11 cellular contexts compared by ENCODE assay signal in the genomic region with DNA sequence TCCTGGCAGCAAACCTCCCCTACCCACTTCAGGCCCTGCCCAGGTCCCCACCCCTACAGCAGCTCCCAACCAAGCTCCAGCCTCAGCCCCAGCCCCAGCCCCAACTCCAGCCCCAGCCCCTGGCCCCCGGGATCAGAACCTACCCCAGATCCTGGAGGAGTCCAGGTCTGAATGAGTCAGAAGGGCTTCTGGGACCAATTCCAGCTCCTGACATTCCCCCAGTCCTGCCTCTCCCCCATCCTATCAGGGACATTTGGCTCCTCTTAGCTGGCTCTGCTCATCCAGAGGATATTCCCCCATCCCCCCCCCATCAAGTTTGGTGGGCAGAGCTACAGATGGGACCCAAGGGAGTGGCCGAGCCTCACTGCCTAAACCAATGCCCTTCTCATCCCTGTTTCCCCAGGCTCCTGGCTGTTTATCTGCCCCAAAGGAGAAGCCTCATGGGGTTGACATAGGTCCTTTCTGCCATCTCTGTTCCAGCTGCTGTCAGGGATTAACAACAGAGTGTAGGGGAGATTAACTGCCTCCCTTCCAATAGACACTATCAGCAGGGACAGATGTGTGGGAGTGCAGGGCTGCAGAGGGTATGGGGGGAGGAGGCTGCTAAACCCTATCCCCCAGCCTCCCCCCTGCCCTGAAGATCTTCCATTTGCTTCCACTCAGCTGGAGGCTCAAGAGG. TPM values are rescaled to one million over a fixed set of nuclear protein-coding genes. Genes with fewer than 3 reads are reported as not detected.
DNase-seq lines count a peak whose midpoint lies in the region; ATAC-seq and TF ChIP-seq lines count a peak whose summit lies in the region.
"Had no signal": no experiment of that assay in that cellular context is flagged by ENCODE, and none has a peak within 500 bp of the region (broad histone marks: within the 10 kb centered on the region; RNA-seq: fewer than 3 reads in every experiment).

No MANE protein-coding gene starts in this region.

- H3K27ac Mint-ChIP-seq in neural progenitor cell (no peak overlapping the region), Calu3 (ENCODE audit: unreplicated experiment) (no peak overlapping the region)
- H3K27ac Mint-ChIP-seq in CD8-positive, alpha-beta T cell = no peak overlapping the region
- H3K27ac Mint-ChIP-seq in CD4-positive, alpha-beta T cell = no peak overlapping the region

- H3K4me2 ChIP-seq in neural progenitor cell = peak overlapping the region; percentile 60

- no peak overlapping the region for H3K4me3 Mint-ChIP-seq in neural progenitor cell
- no peak overlapping the region for H3K4me3 Mint-ChIP-seq in CD8-positive, alpha-beta T cell
- no peak overlapping the region for H3K4me3 Mint-ChIP-seq in Calu3 (ENCODE audit: low read depth, unreplicated experiment)
- no peak overlapping the region for H3K4me3 Mint-ChIP-seq in CD4-positive, alpha-beta T cell

- H3K27me3 Mint-ChIP-seq in neural progenitor cell (ENCODE audit: insufficient read depth, low read depth) (peaks cover 4% of the 10 kb centered on the region), Calu3 (ENCODE audit: unreplicated experiment) (no peaks in the 10 kb centered on the region)
- no peaks in the 10 kb centered on the region for H3K27me3 Mint-ChIP-seq in CD8-positive, alpha-beta T cell (ENCODE audit: low read depth)
- H3K27me3 Mint-ChIP-seq in CD4-positive, alpha-beta T cell = no peaks in the 10 kb centered on the region

- no peak overlapping the region for H3K4me3 ChIP-seq in neural progenitor cell
- no peak overlapping the region for H3K4me3 ChIP-seq in CD8-positive, alpha-beta T cell (ENCODE audit: low read depth, low read length)
- H3K4me3 ChIP-seq: SJSA1 had no signal

- no peak for ATAC-seq in CD8-positive, alpha-beta T cell
- ATAC-seq in GM19452 (IDR thresholded peaks at IDR 0.05; ENCODE audit: unreplicated experiment) = no peak
- no peak for ATAC-seq in CD4-positive, alpha-beta T cell (ENCODE audit: poor library complexity)

- no peaks in the 10 kb centered on the region for H3K9me3 ChIP-seq in neural progenitor cell (ENCODE audit: low read depth)
- no peaks in the 10 kb centered on the region for H3K9me3 ChIP-seq in CD8-positive, alpha-beta T cell (ENCODE audit: low read length)
- no peaks in the 10 kb centered on the region for H3K9me3 ChIP-seq in CD4-positive, alpha-beta T cell (ENCODE audit: control insufficient read depth, low read length)
- H3K9me3 ChIP-seq: SJSA1 had no signal

- no peaks in the 10 kb centered on the region for H3K27me3 ChIP-seq in neural progenitor cell
- no peaks in the 10 kb centered on the region for H3K27me3 ChIP-seq in CD8-positive, alpha-beta T cell (ENCODE audit: insufficient read depth, low read length)
- H3K27me3 ChIP-seq in CD4-positive, alpha-beta T cell (ENCODE audit: control insufficient read depth, insufficient read depth, low read length) = no peaks in the 10 kb centered on the region
- H3K27me3 ChIP-seq: SJSA1 had no signal

- no peak for TF ChIP-seq CTCF in neural progenitor cell (IDR thresholded peaks at IDR 0.05)
- TF ChIP-seq CTCF in CD8-positive, alpha-beta T cell (IDR thresholded peaks at IDR 0.05) = no peak
- no peak for TF ChIP-seq CTCF in Calu3 (IDR thresholded peaks at IDR 0.05; ENCODE audit: unreplicated experiment)
- no peak for TF ChIP-seq CTCF in CD4-positive, alpha-beta T cell (IDR thresholded peaks at IDR 0.05)

- CTCF ChIA-PET in CD8-positive, alpha-beta T cell (lab: Charles Lee) = no interaction called here
- CTCF ChIA-PET in Calu3 (lab: Charles Lee) = interaction anchor here (0.5 to 1.2 kb wide), 3 partner anchors 16 to 144 kb away, joined by 3 to 5 read pairs (median 4); no protein-coding TSS in a partner anchor
- CTCF ChIA-PET in CD4-positive, alpha-beta T cell (lab: Charles Lee) = no interaction called here

- TF ChIP-seq POLR2A in erythroblast (IDR thresholded peaks at IDR 0.05; ENCODE audit: low read length) = no peak

- H2AFZ ChIP-seq in neural progenitor cell (replicated peaks) = no peak overlapping the region

- DNase-seq in DMS 273 treated with DMSO at 0.1 percent for 48 hours (lab: John Stamatoyannopoulos, UW) (peak; percentile 10), NCI-H82 (lab: John Stamatoyannopoulos, UW) (peak; percentile 99), erythroblast (lab: John Stamatoyannopoulos, UW) (peak; percentile 83 to 96), neural progenitor cell (ENCODE audit: low spot score) (peak; percentile 76), Calu3 (no peak)
- no peak for DNase-seq in CD8-positive, alpha-beta T cell
- no peak for DNase-seq in CD4-positive, alpha-beta T cell
- DNase-seq: islet precursor cell, retina had no signal

- H3K4me1 ChIP-seq in neural progenitor cell = peaks cover 26% of the 10 kb centered on the region
- no peaks in the 10 kb centered on the region for H3K4me1 ChIP-seq in CD8-positive, alpha-beta T cell (ENCODE audit: insufficient read depth, low read length)
- H3K4me1 ChIP-seq: SJSA1 had no signal

- no peak overlapping the region for H3K9ac ChIP-seq in neural progenitor cell

- peaks cover 16% of the 10 kb centered on the region for H3K4me1 Mint-ChIP-seq in neural progenitor cell
- no peaks in the 10 kb centered on the region for H3K4me1 Mint-ChIP-seq in CD8-positive, alpha-beta T cell (ENCODE audit: low read depth)
- H3K4me1 Mint-ChIP-seq in Calu3 (ENCODE audit: low read depth, unreplicated experiment) = no peaks in the 10 kb centered on the region
- no peaks in the 10 kb centered on the region for H3K4me1 Mint-ChIP-seq in CD4-positive, alpha-beta T cell (ENCODE audit: low read depth)

- peaks cover 22% of the 10 kb centered on the region for H3K36me3 Mint-ChIP-seq in neural progenitor cell
- H3K36me3 Mint-ChIP-seq in CD8-positive, alpha-beta T cell = peaks cover 56% of the 10 kb centered on the region
- H3K36me3 Mint-ChIP-seq in Calu3 (ENCODE audit: insufficient read depth, unreplicated experiment) = peaks cover 7% of the 10 kb centered on the region
- H3K36me3 Mint-ChIP-seq in CD4-positive, alpha-beta T cell (ENCODE audit: low read depth) = peaks cover 48% of the 10 kb centered on the region

- H3K79me2 ChIP-seq in neural progenitor cell (ENCODE audit: low read depth) = no peaks in the 10 kb centered on the region

- peak overlapping the region; percentile 71 for H3K27ac ChIP-seq in neural progenitor cell
- H3K27ac ChIP-seq in CD8-positive, alpha-beta T cell (ENCODE audit: low read depth, low read length) = no peak overlapping the region
- no peak overlapping the region for H3K27ac ChIP-seq in CD4-positive, alpha-beta T cell (ENCODE audit: low read depth, low read length)
- H3K27ac ChIP-seq: SJSA1 had no signal

- H3K36me3 ChIP-seq in neural progenitor cell = peaks cover 4% of the 10 kb centered on the region
- H3K36me3 ChIP-seq in CD8-positive, alpha-beta T cell (ENCODE audit: insufficient read depth, low read length) = peaks cover 19% of the 10 kb centered on the region

- POLR2A ChIA-PET in CD8-positive, alpha-beta T cell (lab: Charles Lee) = no interaction called here
- POLR2A ChIA-PET in CD4-positive, alpha-beta T cell (lab: Charles Lee) = no interaction called here

- no peaks in the 10 kb centered on the region for H4K20me1 ChIP-seq in neural progenitor cell (ENCODE audit: low read depth)

- no TSS peak for BruUV-seq in Calu3 (replicated peaks; lab: Mats Ljungman, UMichigan)

- H3K9me3 Mint-ChIP-seq in neural progenitor cell = no peaks in the 10 kb centered on the region
- no peaks in the 10 kb centered on the region for H3K9me3 Mint-ChIP-seq in CD8-positive, alpha-beta T cell
- H3K9me3 Mint-ChIP-seq in Calu3 (ENCODE audit: low read depth, unreplicated experiment) = no peaks in the 10 kb centered on the region
- no peaks in the 10 kb centered on the region for H3K9me3 Mint-ChIP-seq in CD4-positive, alpha-beta T cell

- intact Hi-C loops in CD8-positive, alpha-beta T cell (cut with DNase I, micrococcal nuclease) = no loop called here
- intact Hi-C loops in Calu3 (cut with micrococcal nuclease; ENCODE audit: unreplicated experiment) = no loop called here
- intact Hi-C loops in CD4-positive, alpha-beta T cell (cut with DNase I, micrococcal nuclease) = no loop called here

- H3F3A ChIP-seq in neural progenitor cell (ENCODE audit: low read depth) = peaks cover 24% of the 10 kb centered on the region

RNA-seq across cellular contexts. Expression of a gene that starts 16.5 kb away (rescaled TPM):
- total RNA-seq in neural progenitor cell (ENCODE audit: low replicate concordance) = 15.1 and 29.7 TPM in 2 replicates
- 1 to 10 TPM; 1.1 to 1.6 TPM for total RNA-seq in CD8-positive, alpha-beta T cell
- total RNA-seq in Calu3 (2022) = 1.2 and 1.3 TPM in 2 replicates
- 1 to 10 TPM; 4.4 to 4.5 TPM for total RNA-seq in CD4-positive, alpha-beta T cell

RNA-seq across cellular contexts. Expression of a gene that starts 17.2 kb away (rescaled TPM):
- total RNA-seq in neural progenitor cell (ENCODE audit: low replicate concordance) (1.6 TPM in 1 of 2 replicates, not detected in the other), Calu3 (2022) (0.33 and 0.42 TPM in 2 replicates)
- 1 to 10 TPM; 1.2 to 1.3 TPM for total RNA-seq in CD8-positive, alpha-beta T cell
- total RNA-seq in CD4-positive, alpha-beta T cell = 1 to 10 TPM; 1.5 to 2.4 TPM
- total RNA-seq: SJSA1 had no signal

RNA-seq across cellular contexts. Expression of a gene that starts 22.1 kb away (rescaled TPM):
- total RNA-seq in neural progenitor cell (ENCODE audit: low replicate concordance) (3.4 and 22.8 TPM in 2 replicates), Calu3 (2022) (35.2 and 45.0 TPM in 2 replicates)
- under 1 TPM; 0.33 to 0.72 TPM for total RNA-seq in CD8-positive, alpha-beta T cell
- total RNA-seq in CD4-positive, alpha-beta T cell = 1 to 10 TPM in 1 of 2 experiments, under 1 TPM in 1; 0.60 to 1.1 TPM

RNA-seq across cellular contexts. Expression of a gene that starts 39.8 kb away (rescaled TPM):
- total RNA-seq in neural progenitor cell (ENCODE audit: low replicate concordance) = 12.8 and 19.6 TPM in 2 replicates
- 10 to 100 TPM in 1 of 2 experiments, 1 to 10 TPM in 1; 7.4 to 10.6 TPM for total RNA-seq in CD8-positive, alpha-beta T cell
- 23.6 and 26.1 TPM in 2 replicates for total RNA-seq in Calu3 (2022)
- 1 to 10 TPM; 9.0 to 9.7 TPM for total RNA-seq in CD4-positive, alpha-beta T cell

RNA-seq across cellular contexts. Expression of a gene that starts 46.0 kb away (rescaled TPM):
- total RNA-seq in neural progenitor cell (ENCODE audit: low replicate concordance) (47.1 and 48.5 TPM in 2 replicates), Calu3 (2022) (43.3 and 45.5 TPM in 2 replicates)
- 10 to 100 TPM; 59.2 to 63.4 TPM for total RNA-seq in CD8-positive, alpha-beta T cell
- 10 to 100 TPM; 73.3 to 76.1 TPM for total RNA-seq in CD4-positive, alpha-beta T cell

Comparison
In these comparisons a context has a peak if more than half of its experiments do, and no peak if none do; other contexts are left out.
1. DNase-seq: peak in DMS 273 treated with DMSO at 0.1 percent for 48 hours (single experiment), NCI-H82 (single experiment), erythroblast (2 of 2) and neural progenitor cell (single experiment); none in CD8-positive, alpha-beta T cell (0 of 7), Calu3 (single experiment) and CD4-positive, alpha-beta T cell (0 of 10).